Comparison of ENCODE assay signal across 10 cellular contexts in genomic region chr19:38255759-38256052, GRCh38. TPM values are rescaled to one million over a fixed set of nuclear protein-coding genes. Genes with fewer than 3 reads are reported as not detected.
A peak's percentile ranks its signal among the peaks of the same experiment; 100 is the strongest.
DNase-seq lines count a peak whose midpoint lies in the region; ATAC-seq and TF ChIP-seq lines count a peak whose summit lies in the region.
"Had no signal": no experiment of that assay in that cellular context is flagged by ENCODE, and none has a peak within 500 bp of the region (broad histone marks: within the 10 kb centered on the region; RNA-seq: fewer than 3 reads in every experiment).

No MANE protein-coding gene starts in this region.

- H3K4me1 Mint-ChIP-seq in MCF 10A (ENCODE audit: insufficient read depth, unreplicated experiment), result peaks cover 11% of the 10 kb centered on the region
- peaks cover 26% of the 10 kb centered on the region for H3K4me1 Mint-ChIP-seq in type B pancreatic cell (ENCODE audit: unreplicated experiment)

- ATAC-seq in GM18519 (IDR thresholded peaks at IDR 0.05; ENCODE audit: low FRiP score, unreplicated experiment) (no peak), HG03108 (IDR thresholded peaks at IDR 0.05; ENCODE audit: unreplicated experiment) (no peak), HG02798 (IDR thresholded peaks at IDR 0.05; ENCODE audit: poor library complexity, unreplicated experiment) (no peak)

- POLR2A ChIA-PET in MCF 10A (lab: Yijun Ruan, JAX), result no interaction called here

- intact Hi-C loops in breast epithelium (cut with DNase I; ENCODE audit: low total_unique reads), result no loop called here
- intact Hi-C loops in MCF 10A (cut with micrococcal nuclease), result no loop called here

- no peak for TF ChIP-seq CTCF in breast epithelium (IDR thresholded peaks at IDR 0.05)
- no peak for TF ChIP-seq CTCF in MCF 10A (IDR thresholded peaks at IDR 0.05; ENCODE audit: unreplicated experiment)
- no peak for TF ChIP-seq CTCF in type B pancreatic cell (conservative IDR thresholded peaks at IDR 0.05)

- CTCF ChIA-PET in MCF 10A (lab: Yijun Ruan, JAX), result interaction anchor here (0.6 to 1.6 kb wide), 4 partner anchors 11 to 79 kb away, joined by 3 to 5 read pairs (median 3); no protein-coding TSS in a partner anchor

- no peaks in the 10 kb centered on the region for H3K27me3 ChIP-seq in breast epithelium
- H3K27me3 ChIP-seq in duodenal mucosa (ENCODE audit: control insufficient read depth in 1 of 2, insufficient read depth in 2 of 2, low read length in 2 of 2), result peaks cover 0 to 7% of the 10 kb centered on the region in 2 donors
- peaks cover 0 to 9% of the 10 kb centered on the region in 2 donors for H3K27me3 ChIP-seq in muscle layer of colon (ENCODE audit: control insufficient read depth in 1 of 2, insufficient read depth in 2 of 2, low read length in 2 of 2)
- H3K27me3 ChIP-seq: foreskin keratinocyte had no signal

- H3K36me3 ChIP-seq in breast epithelium (no peaks in the 10 kb centered on the region), duodenal mucosa (ENCODE audit: control insufficient read depth in 1 of 2, insufficient read depth in 2 of 2, low read length in 2 of 2) (no peaks in the 10 kb centered on the region), muscle layer of colon (ENCODE audit: insufficient read depth, low read length) (no peaks in the 10 kb centered on the region)

- H3K9ac ChIP-seq in duodenal mucosa (ENCODE audit: low read depth in 1 of 2, low read length in 2 of 2) (no peak overlapping the region), muscle layer of colon (ENCODE audit: low read length) (peak overlapping the region; percentile 70)

- DNase-seq in breast epithelium (ENCODE audit: low spot score in 2 of 2), result no peak
- no peak for DNase-seq in MCF 10A (ENCODE audit: unreplicated experiment)
- no peak for DNase-seq in type B pancreatic cell (ENCODE audit: extremely low spot score, unreplicated experiment)
- DNase-seq: foreskin keratinocyte had no signal

- H3K36me3 Mint-ChIP-seq in MCF 10A (ENCODE audit: insufficient read depth, unreplicated experiment) (no peaks in the 10 kb centered on the region), type B pancreatic cell (no peaks in the 10 kb centered on the region)

- H3K4me3 ChIP-seq in breast epithelium (peak overlapping the region; percentile 42 to 71 (median 56)), duodenal mucosa (ENCODE audit: low read depth in 1 of 2, low read length in 2 of 2) (peak overlapping the region; percentile 40 to 54), muscle layer of colon (ENCODE audit: low read depth in 1 of 2, low read length in 2 of 2) (peak overlapping the region; percentile 77 to 85)
- H3K4me3 ChIP-seq: GM12878 had no signal

- H3K4me1 ChIP-seq in breast epithelium (no peaks in the 10 kb centered on the region), duodenal mucosa (ENCODE audit: control insufficient read depth in 1 of 2, insufficient read depth in 2 of 2, low read length in 2 of 2) (peaks cover 13 to 22% of the 10 kb centered on the region in 2 donors), muscle layer of colon (ENCODE audit: insufficient read depth, low read length) (peaks cover 27% of the 10 kb centered on the region)

- H3K27me3 Mint-ChIP-seq in MCF 10A (ENCODE audit: insufficient read depth, unreplicated experiment) (no peaks in the 10 kb centered on the region), type B pancreatic cell (peaks cover 20% of the 10 kb centered on the region)

- H3K27ac ChIP-seq in breast epithelium (peak overlapping the region; percentile 14 to 82), duodenal mucosa (ENCODE audit: low read depth, low read length) (no peak overlapping the region), muscle layer of colon (ENCODE audit: low read depth, low read length) (peak overlapping the region; percentile 95)
- H3K27ac ChIP-seq: foreskin keratinocyte had no signal

- H3K4me3 Mint-ChIP-seq in MCF 10A (ENCODE audit: unreplicated experiment) (no peak overlapping the region), type B pancreatic cell (peak overlapping the region; percentile 81)

- H3K9me3 Mint-ChIP-seq in MCF 10A (ENCODE audit: unreplicated experiment) (no peaks in the 10 kb centered on the region), type B pancreatic cell (no peaks in the 10 kb centered on the region)

- no peak overlapping the region for H3K27ac Mint-ChIP-seq in MCF 10A (ENCODE audit: low read depth, unreplicated experiment)
- H3K27ac Mint-ChIP-seq in type B pancreatic cell, result peak overlapping the region; percentile 74

- H3K9me3 ChIP-seq in breast epithelium, result no peaks in the 10 kb centered on the region
- H3K9me3 ChIP-seq in duodenal mucosa (ENCODE audit: control insufficient read depth in 1 of 2, low read length in 2 of 2), result no peaks in the 10 kb centered on the region
- H3K9me3 ChIP-seq in muscle layer of colon (ENCODE audit: low read length), result no peaks in the 10 kb centered on the region

- no TSS peak for BruUV-seq in MCF 10A (replicated peaks; lab: Mats Ljungman, UMichigan)

- TF ChIP-seq POLR2A in breast epithelium (IDR thresholded peaks at IDR 0.05), result no peak

RNA-seq across cellular contexts. Expression of gene PPP1R14A, which starts 0.5 kb away (rescaled TPM):
- total RNA-seq in breast epithelium (10 to 100 TPM; 39.1 to 83.2 (median 51.2) TPM), MCF 10A (2022) (not detected in 2 replicates), type B pancreatic cell (ENCODE audit: low replicate concordance) (14.9 and 20.7 TPM in 2 replicates)
- total RNA-seq: GM12878 had no signal

RNA-seq across cellular contexts. Expression of gene SPINT2, which starts 8.7 kb away (rescaled TPM):
- 100 to 1,000 TPM in 2 of 3 donors, 10 to 100 TPM in 1; 17.1 to 639 (median 492) TPM for total RNA-seq in breast epithelium
- 277 and 333 TPM in 2 replicates for total RNA-seq in MCF 10A (2022)
- total RNA-seq in type B pancreatic cell (ENCODE audit: low replicate concordance), result 243 and 526 TPM in 2 replicates

RNA-seq across cellular contexts. Expression of gene DPF1, which starts 31.7 kb away (rescaled TPM):
- total RNA-seq in breast epithelium, result not detected
- total RNA-seq in MCF 10A (2022), result 1.0 and 1.2 TPM in 2 replicates
- 0.93 and 12.6 TPM in 2 replicates for total RNA-seq in type B pancreatic cell (ENCODE audit: low replicate concordance)

RNA-seq across cellular contexts. Expression of gene C19orf33, which starts 48.3 kb away (rescaled TPM):
- total RNA-seq in breast epithelium (10 to 100 TPM in 2 of 3 donors, 1 to 10 TPM in 1; 3.5 to 19.3 (median 13.1) TPM), MCF 10A (2022) (343 and 381 TPM in 2 replicates), type B pancreatic cell (ENCODE audit: low replicate concordance) (46.8 and 270 TPM in 2 replicates)

Comparison
In these comparisons a context has a peak if more than half of its experiments do, and no peak if none do; other contexts are left out.
1. RNA of gene PPP1R14A, which starts 0.5 kb away (total RNA-seq): 39.1 to 83.2 TPM in breast epithelium and 14.9 to 20.7 TPM in type B pancreatic cell; not detected in MCF 10A; every median in the first group is over 10 times any median in the second.
2. Peak in every context shown above with its lines, with median percentiles within 50 percentile points of each other: H3K4me3 ChIP-seq.